ENCODE assay signal across 15 cellular contexts in genomic region chr2:204170419-204170818, GRCh38.
"Had no signal": no experiment of that assay in that cellular context is flagged by ENCODE, and none has a peak within 500 bp of the region (broad histone marks: within the 10 kb centered on the region; RNA-seq: fewer than 3 reads in every experiment).

No MANE protein-coding gene starts in this region.

- DNase-seq: activated CD4-positive, alpha-beta memory T cell treated with anti-CD3 and anti-CD28 coated beads for 36 hours; activated CD4-positive, alpha-beta T cell treated with anti-CD3 and anti-CD28 coated beads for 36 hours; activated T-cell treated with anti-CD3 and anti-CD28 coated beads for 4 hours; effector CD8-positive, alpha-beta T cell; immature natural killer cell; kidney glomerular epithelial cell; stimulated activated CD4-positive, alpha-beta T cell treated with anti-CD3 and anti-CD28 coated beads, Interleukin-12 subunit alpha, Interleukin-12 subunit beta, amount 100 ng/mL, for 4 hours; stimulated activated CD4-positive, alpha-beta T cell treated with anti-CD3 and anti-CD28 coated beads, Interleukin-1b, Interleukin-23, amount 100 ng/mL, for 48 hours; stimulated activated CD8-positive, alpha-beta memory T cell treated with anti-CD3 and anti-CD28 coated beads, Interleukin-4, amount 100 ng/mL, for 48 hours; stimulated activated naive CD4-positive, alpha-beta T cell; T-helper 2 cell; thyroid gland had no signal

- H3K36me3 ChIP-seq: esophagus muscularis mucosa, gastroesophageal sphincter, thyroid gland had no signal

- H3K27ac ChIP-seq: esophagus muscularis mucosa, gastroesophageal sphincter, parathyroid adenoma, thyroid gland had no signal

- H3K27me3 ChIP-seq: esophagus muscularis mucosa, gastroesophageal sphincter, thyroid gland had no signal

- H3K4me1 ChIP-seq: esophagus muscularis mucosa, gastroesophageal sphincter, parathyroid adenoma, thyroid gland had no signal

- H3K4me3 ChIP-seq: esophagus muscularis mucosa, gastroesophageal sphincter, thyroid gland had no signal

- H3K79me2 ChIP-seq: parathyroid adenoma had no signal

- H3K9ac ChIP-seq: parathyroid adenoma had no signal
